ENCODE assay signal across 5 cellular contexts in genomic region chr16:74413485-74413884, GRCh38. TPM values are rescaled to one million over a fixed set of nuclear protein-coding genes. Genes with fewer than 3 reads are reported as not detected.
"Had no signal": no experiment of that assay in that cellular context is flagged by ENCODE, and none has a peak within 500 bp of the region (broad histone marks: within the 10 kb centered on the region; RNA-seq: fewer than 3 reads in every experiment).

No MANE protein-coding gene starts in this region.

RNA-seq across cellular contexts. Expression of gene CLEC18B, which starts 7.8 kb away (rescaled TPM):
- total RNA-seq: left ventricle myocardium superior, urinary bladder had no signal
- polyA plus RNA-seq: naive thymus-derived CD4-positive, alpha-beta T cell had no signal

RNA-seq across cellular contexts. Expression of gene NPIPB15, which starts 37.4 kb away (rescaled TPM):
- total RNA-seq: left ventricle myocardium superior, vagina had no signal
- polyA plus RNA-seq: neural cell had no signal
